ENCODE assay signal across 8 cellular contexts in genomic region chrX:12975999-12976558, GRCh38. TPM values are rescaled to one million over a fixed set of nuclear protein-coding genes. Genes with fewer than 3 reads are reported as not detected.
DNase-seq lines count a peak whose midpoint lies in the region; ATAC-seq and TF ChIP-seq lines count a peak whose summit lies in the region.

No MANE protein-coding gene starts in this region.

- no peaks in the 10 kb centered on the region for H3K27me3 Mint-ChIP-seq in osteocyte (ENCODE audit: unreplicated experiment)

- peak overlapping the region; percentile 95 for H3K27ac Mint-ChIP-seq in osteocyte (ENCODE audit: unreplicated experiment)

- intact Hi-C loops in Right ventricle myocardium inferior (cut with DNase I): loop anchor here (5.0 to 10.0 kb wide), 3 partner anchors 126 to 679 kb away; partner anchors contain the start of gene TCEANC

- peak overlapping the region; percentile 89 for H3K4me3 Mint-ChIP-seq in osteocyte (ENCODE audit: unreplicated experiment)

- H3K9me3 Mint-ChIP-seq in osteocyte (ENCODE audit: unreplicated experiment): no peaks in the 10 kb centered on the region

- DNase-seq in NCI-H1105 treated with DMSO at 0.1 percent for 48 hours (lab: John Stamatoyannopoulos, UW) (peak; percentile 45), NCI-H1105 (lab: John Stamatoyannopoulos, UW) (no peak), NCI-H510A treated with DMSO at 0.1 percent for 48 hours (lab: John Stamatoyannopoulos, UW) (peak; percentile 23), Right ventricle myocardium inferior (ENCODE audit: missing footprints) (peak; percentile 86), osteocyte (ENCODE audit: extremely low spot score, unreplicated experiment) (no peak), foreskin melanocyte (no peak)
- DNase-seq in activated naive CD4-positive, alpha-beta T cell treated with anti-CD3 and anti-CD28 coated beads, Interleukin-2, amount 50 U/mL, for 16 hours: peak; percentile 48

- no peak for TF ChIP-seq CTCF in osteocyte (IDR thresholded peaks at IDR 0.05)

- ATAC-seq in Right ventricle myocardium inferior (no peak), GM19351 (IDR thresholded peaks at IDR 0.05; ENCODE audit: unreplicated experiment) (no peak)

- H3K4me1 Mint-ChIP-seq in osteocyte (ENCODE audit: unreplicated experiment): peaks cover 45% of the 10 kb centered on the region

- H3K36me3 Mint-ChIP-seq in osteocyte (ENCODE audit: unreplicated experiment): peaks cover 24% of the 10 kb centered on the region

RNA-seq across cellular contexts. Expression of gene TMSB4X, which starts 1.2 kb away (rescaled TPM):
- total RNA-seq in Right ventricle myocardium inferior (1,134 TPM), osteocyte (2,830 and 2,924 TPM in 2 replicates)

Comparison
In these comparisons a context has a peak if more than half of its experiments do, and no peak if none do; other contexts are left out.
1. DNase-seq: peak in NCI-H1105 treated with DMSO at 0.1 percent for 48 hours (single experiment), NCI-H510A treated with DMSO at 0.1 percent for 48 hours (single experiment), activated naive CD4-positive, alpha-beta T cell treated with anti-CD3 and anti-CD28 coated beads, Interleukin-2, amount 50 U/mL, for 16 hours (single experiment) and Right ventricle myocardium inferior (single experiment); none in NCI-H1105 (single experiment), osteocyte (single experiment) and foreskin melanocyte (single experiment).